In the genomic region with DNA sequence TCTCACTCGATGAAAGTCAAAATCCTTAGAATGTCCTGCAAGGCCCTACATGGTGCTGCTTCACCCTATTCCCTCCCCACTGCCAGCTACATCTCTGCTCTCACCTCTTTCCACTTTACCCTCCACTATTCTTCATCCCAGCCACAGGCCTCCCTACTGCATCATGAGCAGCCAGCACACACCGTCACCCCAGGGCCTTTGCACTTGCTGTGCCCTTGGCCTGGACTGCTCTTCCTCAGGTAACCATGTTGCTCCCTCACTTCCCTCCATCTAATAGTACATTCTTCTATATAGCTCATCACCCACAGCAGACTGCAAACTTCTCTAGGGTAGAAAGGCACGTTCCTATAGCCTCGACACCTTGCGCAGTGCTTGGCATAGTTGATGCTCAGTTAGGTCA, we compare ENCODE assay signal across 23 cellular contexts.
DNase-seq lines count a peak whose midpoint lies in the region; ATAC-seq and TF ChIP-seq lines count a peak whose summit lies in the region.
"Had no signal": no experiment of that assay in that cellular context is flagged by ENCODE, and none has a peak within 500 bp of the region (broad histone marks: within the 10 kb centered on the region; RNA-seq: fewer than 3 reads in every experiment).

No MANE protein-coding gene starts in this region.

- no peaks in the 10 kb centered on the region for H3K27me3 Mint-ChIP-seq in T-helper 17 cell
- no peaks in the 10 kb centered on the region for H3K27me3 Mint-ChIP-seq in mesothelial cell of epicardium (ENCODE audit: low read depth)
- H3K27me3 Mint-ChIP-seq in stimulated activated memory B cell treated with anti-CD40 and anti-IgM and Interleukin-4, amounts not matched to agents 10 μg/mL and 1 μg/mL and 100 μg/mL, for 72 hours, result no peaks in the 10 kb centered on the region
- H3K27me3 Mint-ChIP-seq: B cell; CD8-positive, alpha-beta memory T cell had no signal

- no peaks in the 10 kb centered on the region for H3K9me3 Mint-ChIP-seq in mesothelial cell of epicardium
- H3K9me3 Mint-ChIP-seq in stimulated activated memory B cell treated with anti-CD40 and anti-IgM and Interleukin-4, amounts not matched to agents 10 μg/mL and 1 μg/mL and 100 μg/mL, for 72 hours, result no peaks in the 10 kb centered on the region
- H3K9me3 Mint-ChIP-seq: CD8-positive, alpha-beta memory T cell had no signal

- H3K9me3 ChIP-seq in T-helper 17 cell (ENCODE audit: control insufficient read depth, low read length, poor library complexity, severe bottlenecking), result no peaks in the 10 kb centered on the region

- H3K4me3 Mint-ChIP-seq in T-helper 17 cell (peak overlapping the region; percentile 36), mesothelial cell of epicardium (no peak overlapping the region)
- no peak overlapping the region for H3K4me3 Mint-ChIP-seq in stimulated activated memory B cell treated with anti-CD40 and anti-IgM and Interleukin-4, amounts not matched to agents 10 μg/mL and 1 μg/mL and 100 μg/mL, for 72 hours
- H3K4me3 Mint-ChIP-seq: B cell; CD8-positive, alpha-beta memory T cell had no signal

- peaks cover 27% of the 10 kb centered on the region for H3K4me1 Mint-ChIP-seq in T-helper 17 cell
- peaks cover 29% of the 10 kb centered on the region for H3K4me1 Mint-ChIP-seq in mesothelial cell of epicardium
- peaks cover 51% of the 10 kb centered on the region for H3K4me1 Mint-ChIP-seq in stimulated activated memory B cell treated with anti-CD40 and anti-IgM and Interleukin-4, amounts not matched to agents 10 μg/mL and 1 μg/mL and 100 μg/mL, for 72 hours

- DNase-seq in T-helper 17 cell (no peak), mesothelial cell of epicardium (ENCODE audit: low spot score in 2 of 2, unreplicated experiment in 2 of 2) (no peak), D341Med (ENCODE audit: low spot score) (no peak), kidney tubule cell (ENCODE audit: low spot score) (no peak)
- DNase-seq: Calu3; CD8-positive, alpha-beta memory T cell; DMS153; H7; Kasumi-1; NCI-H1092 treated with DMSO at 0.1 percent for 48 hours; NCI-H1436; NCI-H187; NCI-H2081 treated with DMSO at 0.1 percent for 48 hours; NCI-H2171; NCI-H226; NCI-H510A; NCI-H69; SHP77 treated with DMSO at 0.1 percent for 48 hours had no signal

- H3K36me3 Mint-ChIP-seq in T-helper 17 cell (ENCODE audit: low read depth), result no peaks in the 10 kb centered on the region
- H3K36me3 Mint-ChIP-seq in mesothelial cell of epicardium, result no peaks in the 10 kb centered on the region
- no peaks in the 10 kb centered on the region for H3K36me3 Mint-ChIP-seq in stimulated activated memory B cell treated with anti-CD40 and anti-IgM and Interleukin-4, amounts not matched to agents 10 μg/mL and 1 μg/mL and 100 μg/mL, for 72 hours
- H3K36me3 Mint-ChIP-seq: CD8-positive, alpha-beta memory T cell had no signal

- no peak for ATAC-seq in T-helper 17 cell
- ATAC-seq in stimulated activated memory B cell treated with anti-CD40 and anti-IgM and Interleukin-4, amounts not matched to agents 10 μg/mL and 1 μg/mL and 100 μg/mL, for 72 hours, result no peak
- no peak for ATAC-seq in GM18511 (IDR thresholded peaks at IDR 0.05; ENCODE audit: unreplicated experiment)
- no peak for ATAC-seq in GM21367 (IDR thresholded peaks at IDR 0.05; ENCODE audit: unreplicated experiment)
- ATAC-seq: Panc1 had no signal

- H3K27ac Mint-ChIP-seq in T-helper 17 cell, result peak overlapping the region; percentile 29
- H3K27ac Mint-ChIP-seq in mesothelial cell of epicardium, result peak overlapping the region; percentile 10
- H3K27ac Mint-ChIP-seq in stimulated activated memory B cell treated with anti-CD40 and anti-IgM and Interleukin-4, amounts not matched to agents 10 μg/mL and 1 μg/mL and 100 μg/mL, for 72 hours, result peak overlapping the region; percentile 3
- H3K27ac Mint-ChIP-seq: B cell had no signal

- TF ChIP-seq CTCF in mesothelial cell of epicardium (IDR thresholded peaks at IDR 0.05; ENCODE audit: unreplicated experiment), result no peak
